ENCODE assay signal across 21 cellular contexts in the genomic region with DNA sequence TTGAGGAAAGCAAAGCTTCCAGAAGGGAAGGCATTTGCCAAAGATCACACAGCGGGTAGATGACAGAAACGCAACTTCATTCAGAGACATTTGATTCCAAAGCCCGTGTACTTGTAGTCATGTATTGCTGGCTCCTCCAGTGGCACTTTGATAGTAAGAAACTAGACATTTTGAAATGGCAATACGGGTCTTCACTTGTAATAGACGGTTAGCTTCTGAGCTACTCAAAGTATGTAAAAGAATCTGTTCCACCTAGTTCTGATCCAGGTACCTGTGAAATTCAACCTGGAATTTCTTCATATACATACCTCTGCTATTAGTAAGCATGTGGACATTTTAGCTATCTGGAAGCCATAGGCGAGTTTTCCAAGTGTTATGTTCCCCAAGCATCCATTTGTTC.
"Had no signal": no experiment of that assay in that cellular context is flagged by ENCODE, and none has a peak within 500 bp of the region (broad histone marks: within the 10 kb centered on the region; RNA-seq: fewer than 3 reads in every experiment).

No MANE protein-coding gene starts in this region.

- H3K27ac ChIP-seq: RWPE1, SJCRH30 had no signal

- H3K9me3 ChIP-seq: MG63, SJCRH30 had no signal

- ATAC-seq: Panc1, PC-3, SK-N-SH treated with all-trans-retinoic acid at 6 μM for 48 hours had no signal

- H3K36me3 ChIP-seq: MG63, SJCRH30 had no signal

- H3K4me3 ChIP-seq: MG63, SJCRH30 had no signal

- H3K27me3 ChIP-seq: SJCRH30 had no signal

- DNase-seq: Karpas-422, KG1, MG63, NCI-H1092, NCI-H1436, NCI-H187, NCI-H2029, NCI-H2081 treated with DMSO at 0.1 percent for 48 hours, NCI-H2171, NCI-H226, NCI-H446, NCI-H510A, NCI-H524 treated with DMSO at 0.1 percent for 48 hours, NCI-H69, NCI-H774, PC-3, SHP77 treated with DMSO at 0.1 percent for 48 hours, SJCRH30 had no signal
